In genomic region chr4:95191537-95191936, GRCh38 we compare ENCODE assay signal across 11 cellular contexts.
DNase-seq lines count a peak whose midpoint lies in the region; ATAC-seq and TF ChIP-seq lines count a peak whose summit lies in the region.
"Had no signal": no experiment of that assay in that cellular context is flagged by ENCODE, and none has a peak within 500 bp of the region (broad histone marks: within the 10 kb centered on the region; RNA-seq: fewer than 3 reads in every experiment).

No MANE protein-coding gene starts in this region.

- no peak overlapping the region for H3K9ac ChIP-seq in mesenchymal stem cell (ENCODE audit: low read length)
- H3K9ac ChIP-seq: KMS-11 had no signal

- H3K4me2 ChIP-seq in OCI-LY7 (ENCODE audit: low read length), result no peak overlapping the region
- H3K4me2 ChIP-seq in mesenchymal stem cell (ENCODE audit: low read length, poor library complexity, severe bottlenecking), result no peak overlapping the region
- H3K4me2 ChIP-seq: KMS-11 had no signal

- peak; percentile 9 for ATAC-seq in stimulated activated effector memory CD8-positive, alpha-beta T cell treated with anti-CD3 and anti-CD28 coated beads, Interleukin-12 subunit alpha, Interleukin-12 subunit beta, amount 100 ng/mL, for 72 hours

- no peak overlapping the region for H3K23ac ChIP-seq in mesenchymal stem cell (ENCODE audit: low read length in 2 of 2)

- no peaks in the 10 kb centered on the region for H3K79me1 ChIP-seq in mesenchymal stem cell (replicated peaks; ENCODE audit: low read length, poor library complexity, severe bottlenecking)

- no peak overlapping the region for H4K8ac ChIP-seq in mesenchymal stem cell (ENCODE audit: low read length)

- H3K18ac ChIP-seq in mesenchymal stem cell (ENCODE audit: low read depth in 1 of 2, low read length in 2 of 2), result peak overlapping the region in 1 of 2 experiments; percentile 22

- H3K4me1 ChIP-seq in OCI-LY7 (ENCODE audit: insufficient read depth, low read length, poor library complexity, severe bottlenecking), result peaks cover 79% of the 10 kb centered on the region
- peaks cover 3% of the 10 kb centered on the region for H3K4me1 ChIP-seq in mesenchymal stem cell (ENCODE audit: control insufficient read depth, insufficient read depth, low read depth, low read length)

- no peak for TF ChIP-seq CTCF in OCI-LY7 (conservative IDR thresholded peaks at IDR 0.05; ENCODE audit: low read length)

- H3K14ac ChIP-seq in mesenchymal stem cell (ENCODE audit: low read length in 2 of 2), result no peak overlapping the region

- no peaks in the 10 kb centered on the region for H4K20me1 ChIP-seq in OCI-LY7 (ENCODE audit: insufficient read depth, low read length)

- peaks cover 0 to 14% of the 10 kb centered on the region in 2 experiments for H3K27me3 ChIP-seq in mesenchymal stem cell (ENCODE audit: control insufficient read depth in 1 of 2, insufficient read depth in 1 of 2, low read length in 2 of 2)

- no peaks in the 10 kb centered on the region for H3K9me3 ChIP-seq in OCI-LY7 (ENCODE audit: low read length)
- no peaks in the 10 kb centered on the region for H3K9me3 ChIP-seq in mesenchymal stem cell (ENCODE audit: control insufficient read depth, low read length)

- H3K9me3 Mint-ChIP-seq in stimulated activated effector memory CD8-positive, alpha-beta T cell treated with anti-CD3 and anti-CD28 coated beads, Interleukin-12 subunit alpha, Interleukin-12 subunit beta, amount 100 ng/mL, for 72 hours, result peaks cover 8% of the 10 kb centered on the region

- no peak overlapping the region for H2BK15ac ChIP-seq in mesenchymal stem cell (ENCODE audit: low read depth, poor library complexity, severe bottlenecking)

- H2AFZ ChIP-seq in OCI-LY7 (ENCODE audit: low read length) (no peak overlapping the region), mesenchymal stem cell (ENCODE audit: low read depth, low read length) (no peak overlapping the region)

- no peak for DNase-seq in OCI-LY7 (ENCODE audit: low spot score)
- no peak for DNase-seq in caudate nucleus (lab: John Stamatoyannopoulos, UW)
- no peak for DNase-seq in mesenchymal stem cell
- DNase-seq in stimulated activated effector memory CD8-positive, alpha-beta T cell treated with anti-CD3 and anti-CD28 coated beads, Interleukin-12 subunit alpha, Interleukin-12 subunit beta, amount 100 ng/mL, for 72 hours (ENCODE audit: low spot score in 2 of 2), result no peak
- no peak for DNase-seq in SK-N-DZ (ENCODE audit: low spot score)
- no peak for DNase-seq in AG20443 (ENCODE audit: low spot score)
- no peak for DNase-seq in activated effector memory CD4-positive, alpha-beta T cell treated with anti-CD3 and anti-CD28 coated beads, Interleukin-2, amount 50 U/mL, for 16 hours
- DNase-seq: GF-D8, NCI-H1694 treated with DMSO at 0.1 percent for 48 hours, SIG-M5 had no signal

- H3K4me3 Mint-ChIP-seq in stimulated activated effector memory CD8-positive, alpha-beta T cell treated with anti-CD3 and anti-CD28 coated beads, Interleukin-12 subunit alpha, Interleukin-12 subunit beta, amount 100 ng/mL, for 72 hours, result no peak overlapping the region

- intact Hi-C loops in OCI-LY7 (cut with micrococcal nuclease; ENCODE audit: unreplicated experiment), result no loop called here

- no peaks in the 10 kb centered on the region for H3K36me3 Mint-ChIP-seq in stimulated activated effector memory CD8-positive, alpha-beta T cell treated with anti-CD3 and anti-CD28 coated beads, Interleukin-12 subunit alpha, Interleukin-12 subunit beta, amount 100 ng/mL, for 72 hours

- H4K91ac ChIP-seq in mesenchymal stem cell (ENCODE audit: low read length), result peak overlapping the region; percentile 70

- no peaks in the 10 kb centered on the region for H3K9me2 ChIP-seq in OCI-LY7 (ENCODE audit: insufficient read depth, low read length)

- 95% methylated on average over 3 of the region's 3 CpGs for WGBS in mesenchymal stem cell

- H3K36me3 ChIP-seq in OCI-LY7 (ENCODE audit: insufficient read depth, low read length) (no peaks in the 10 kb centered on the region), mesenchymal stem cell (ENCODE audit: control insufficient read depth in 1 of 2, insufficient read depth in 2 of 2, low read depth in 1 of 2, low read length in 2 of 2) (no peaks in the 10 kb centered on the region)

- H2AK5ac ChIP-seq in mesenchymal stem cell (ENCODE audit: low read length, severe bottlenecking), result no peak overlapping the region

- no peak overlapping the region for H2BK120ac ChIP-seq in mesenchymal stem cell (ENCODE audit: low read depth, low read length)

- no peaks in the 10 kb centered on the region for H3K79me2 ChIP-seq in OCI-LY7 (ENCODE audit: insufficient read depth, low read depth, low read length)

- H3K4ac ChIP-seq in mesenchymal stem cell (ENCODE audit: low read depth in 1 of 2, low read length in 2 of 2), result no peak overlapping the region

- no peak overlapping the region for H2BK5ac ChIP-seq in mesenchymal stem cell (ENCODE audit: low read depth, low read length, poor library complexity, severe bottlenecking)

- no peaks in the 10 kb centered on the region for H3K4me1 Mint-ChIP-seq in stimulated activated effector memory CD8-positive, alpha-beta T cell treated with anti-CD3 and anti-CD28 coated beads, Interleukin-12 subunit alpha, Interleukin-12 subunit beta, amount 100 ng/mL, for 72 hours

- POLR2A ChIA-PET in OCI-LY7 (lab: Charles Lee), result no interaction called here

- H3K27ac ChIP-seq in OCI-LY7 (ENCODE audit: low read depth, low read length, poor library complexity, severe bottlenecking), result peak overlapping the region; percentile 59
- H3K27ac ChIP-seq in caudate nucleus (ENCODE audit: low read depth, low read length), result peak overlapping the region; percentile 93
- no peak overlapping the region for H3K27ac ChIP-seq in mesenchymal stem cell (ENCODE audit: low read length, poor library complexity, severe bottlenecking)
- H3K27ac ChIP-seq: KMS-11 had no signal

- CTCF ChIA-PET in OCI-LY7 (lab: Charles Lee; ENCODE audit: unreplicated experiment), result no interaction called here

- H3K4me3 ChIP-seq in OCI-LY7 (ENCODE audit: low read depth, low read length, poor library complexity, severe bottlenecking) (no peak overlapping the region), mesenchymal stem cell (ENCODE audit: insufficient read depth in 1 of 2, low read depth in 1 of 2, low read length in 2 of 2) (no peak overlapping the region)

- no peak overlapping the region for H3K27ac Mint-ChIP-seq in stimulated activated effector memory CD8-positive, alpha-beta T cell treated with anti-CD3 and anti-CD28 coated beads, Interleukin-12 subunit alpha, Interleukin-12 subunit beta, amount 100 ng/mL, for 72 hours

- BruUV-seq in OCI-LY7 (replicated peaks; lab: Mats Ljungman, UMichigan), result no TSS peak

- peak overlapping the region in 1 of 2 experiments; percentile 24 for H2BK12ac ChIP-seq in mesenchymal stem cell (ENCODE audit: low read length in 2 of 2)
